8 cellular contexts compared by ENCODE assay signal in genomic region chr3:101902041-101902440, GRCh38. TPM values are rescaled to one million over a fixed set of nuclear protein-coding genes. Genes with fewer than 3 reads are reported as not detected.
DNase-seq lines count a peak whose midpoint lies in the region; ATAC-seq, FAIRE-seq and TF ChIP-seq lines count a peak whose summit lies in the region.

No MANE protein-coding gene starts in this region.

- no peaks in the 10 kb centered on the region for H3K4me1 ChIP-seq in ascending aorta

- peak; percentile 50 for ATAC-seq in GM18909 (IDR thresholded peaks at IDR 0.05; ENCODE audit: poor library complexity, unreplicated experiment)

- H3K27me3 Mint-ChIP-seq in nephron progenitor cell (ENCODE audit: low read depth, poor library complexity), result peaks cover under 1% of the 10 kb centered on the region
- no peaks in the 10 kb centered on the region for H3K27me3 Mint-ChIP-seq in activated naive CD4-positive, alpha-beta T cell treated with anti-CD3 and anti-CD28 coated beads, Interleukin-2, amount 10 ng/mL, durations not matched to agents 7 days and 5 days

- no peaks in the 10 kb centered on the region for H3K36me3 Mint-ChIP-seq in nephron progenitor cell (ENCODE audit: low read depth)
- peaks cover 1% of the 10 kb centered on the region for H3K36me3 Mint-ChIP-seq in activated naive CD4-positive, alpha-beta T cell treated with anti-CD3 and anti-CD28 coated beads, Interleukin-2, amount 10 ng/mL, durations not matched to agents 7 days and 5 days

- peak; percentile 14 for DNase-seq in 8988T
- DNase-seq in HS-27A (ENCODE audit: low read depth), result peak; percentile 86
- DNase-seq in epithelial cell of esophagus (ENCODE audit: low read depth), result peak; percentile 99
- peak; percentile 52 for DNase-seq in urothelium cell line (ENCODE audit: low spot score)
- DNase-seq in nephron progenitor cell, result no peak
- no peak for DNase-seq in ascending aorta (ENCODE audit: low spot score in 2 of 2)
- DNase-seq in activated naive CD4-positive, alpha-beta T cell treated with anti-CD3 and anti-CD28 coated beads, Interleukin-2, amount 10 ng/mL, durations not matched to agents 7 days and 5 days, result no peak

- no peak overlapping the region for H3K4me3 Mint-ChIP-seq in nephron progenitor cell
- no peak overlapping the region for H3K4me3 Mint-ChIP-seq in activated naive CD4-positive, alpha-beta T cell treated with anti-CD3 and anti-CD28 coated beads, Interleukin-2, amount 10 ng/mL, durations not matched to agents 7 days and 5 days

- intact Hi-C loops in ascending aorta (cut with DNase I), result loop anchor here (2.0 kb wide), 1 partner anchor 73 kb away; no protein-coding TSS in a partner anchor

- peak; percentile 63 for FAIRE-seq in urothelium cell line (lab: Jason Lieb, UNC)

- H3K4me1 Mint-ChIP-seq in nephron progenitor cell, result peaks cover 11% of the 10 kb centered on the region
- H3K4me1 Mint-ChIP-seq in activated naive CD4-positive, alpha-beta T cell treated with anti-CD3 and anti-CD28 coated beads, Interleukin-2, amount 10 ng/mL, durations not matched to agents 7 days and 5 days, result peaks cover 4% of the 10 kb centered on the region

- no peak overlapping the region for H3K27ac Mint-ChIP-seq in nephron progenitor cell
- H3K27ac Mint-ChIP-seq in activated naive CD4-positive, alpha-beta T cell treated with anti-CD3 and anti-CD28 coated beads, Interleukin-2, amount 10 ng/mL, durations not matched to agents 7 days and 5 days, result no peak overlapping the region

- no peaks in the 10 kb centered on the region for H3K9me3 ChIP-seq in ascending aorta

- H3K27me3 ChIP-seq in ascending aorta, result no peaks in the 10 kb centered on the region

- peaks cover 16% of the 10 kb centered on the region for H3K9me3 Mint-ChIP-seq in nephron progenitor cell
- H3K9me3 Mint-ChIP-seq in activated naive CD4-positive, alpha-beta T cell treated with anti-CD3 and anti-CD28 coated beads, Interleukin-2, amount 10 ng/mL, durations not matched to agents 7 days and 5 days, result peaks cover 9% of the 10 kb centered on the region

- no peak for TF ChIP-seq CTCF in epithelial cell of esophagus (IDR thresholded peaks at IDR 0.05; ENCODE audit: insufficient read depth, low read depth, low read length, missing control alignments)
- no peak for TF ChIP-seq CTCF in nephron progenitor cell (IDR thresholded peaks at IDR 0.05)
- TF ChIP-seq CTCF in ascending aorta (IDR thresholded peaks at IDR 0.05), result no peak

- no peak overlapping the region for H3K4me3 ChIP-seq in epithelial cell of esophagus (ENCODE audit: low read length)
- H3K4me3 ChIP-seq in ascending aorta, result no peak overlapping the region

- CTCF ChIA-PET in activated naive CD4-positive, alpha-beta T cell treated with anti-CD3 and anti-CD28 coated beads, Interleukin-2, amount 10 ng/mL, durations not matched to agents 7 days and 5 days (lab: Charles Lee), result interaction anchor here (3.0 kb wide), 1 partner anchor 324 kb away, joined by 8 read pairs; no protein-coding TSS in a partner anchor

- no peak overlapping the region for H3K27ac ChIP-seq in ascending aorta

- H3K36me3 ChIP-seq in ascending aorta, result no peaks in the 10 kb centered on the region

RNA-seq across cellular contexts. Expression of gene NFKBIZ, which starts 52.7 kb away (rescaled TPM):
- 349 TPM for total RNA-seq in ascending aorta

Comparison
In these comparisons a context has a peak if more than half of its experiments do, and no peak if none do; other contexts are left out.
1. DNase-seq: peak in 8988T (single experiment), HS-27A (single experiment), epithelial cell of esophagus (single experiment) and urothelium cell line (single experiment); none in nephron progenitor cell (single experiment), ascending aorta (0 of 2) and activated naive CD4-positive, alpha-beta T cell treated with anti-CD3 and anti-CD28 coated beads, Interleukin-2, amount 10 ng/mL, durations not matched to agents 7 days and 5 days (single experiment).